Comparison of ENCODE assay signal across 8 cellular contexts in the genomic region with DNA sequence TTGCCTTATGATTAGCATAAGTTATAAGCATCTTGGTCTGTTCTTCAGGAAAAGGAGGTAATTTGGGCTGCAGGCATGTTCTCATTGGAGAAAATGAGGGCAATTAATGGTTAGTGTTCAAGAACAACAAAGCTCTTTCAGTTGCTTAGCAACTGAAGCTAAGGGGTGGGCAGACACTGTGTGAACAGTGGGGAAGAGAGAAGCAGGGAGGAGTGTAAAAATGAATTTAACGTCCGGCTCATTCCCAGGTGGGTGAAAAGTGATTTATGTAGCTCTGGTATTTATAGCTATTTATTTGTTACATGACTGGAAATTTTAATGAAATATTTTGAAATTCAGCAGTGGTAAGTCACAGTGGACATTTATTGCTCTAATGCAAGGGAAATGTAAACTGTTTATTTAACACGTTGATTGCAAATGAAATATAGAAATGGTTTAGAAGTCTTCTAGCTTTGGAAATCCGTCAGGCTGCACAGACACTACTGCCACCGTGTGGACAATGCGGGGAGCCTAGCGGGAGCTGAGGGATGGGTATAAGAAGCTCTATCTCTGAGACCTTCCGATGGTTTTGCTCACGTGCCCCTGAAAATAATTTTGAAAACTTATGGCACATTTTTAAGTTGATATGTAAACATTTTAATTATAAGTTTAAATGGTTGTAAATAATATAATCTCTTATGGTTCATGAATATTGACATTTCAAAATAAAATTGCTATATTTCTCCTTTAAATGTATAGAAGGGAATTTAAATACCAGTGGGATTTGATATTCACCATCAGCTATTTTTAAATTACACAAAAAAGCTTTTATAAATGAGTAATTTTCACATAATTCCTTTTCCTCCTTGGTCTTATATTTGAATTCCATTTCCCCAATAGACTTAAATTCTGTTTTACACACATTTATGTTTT. TPM values are rescaled to one million over a fixed set of nuclear protein-coding genes. Genes with fewer than 3 reads are reported as not detected.
DNase-seq lines count a peak whose midpoint lies in the region; ATAC-seq and TF ChIP-seq lines count a peak whose summit lies in the region.

No MANE protein-coding gene starts in this region.

- H3K9me3 ChIP-seq in PC-9 (ENCODE audit: insufficient read depth, low read depth) (no peaks in the 10 kb centered on the region), neuron (ENCODE audit: low read length) (no peaks in the 10 kb centered on the region), stomach smooth muscle (ENCODE audit: control insufficient read depth in 2 of 2, low read length in 2 of 2) (no peaks in the 10 kb centered on the region)

- H2AFZ ChIP-seq in GM23338, result no peak overlapping the region
- H2AFZ ChIP-seq in PC-9, result no peak overlapping the region
- peak overlapping the region; percentile 65 for H2AFZ ChIP-seq in neuron (ENCODE audit: low read depth, low read length)

- H3K4me1 ChIP-seq in GM23338 (ENCODE audit: insufficient read depth) (no peaks in the 10 kb centered on the region), PC-9 (replicated peaks; ENCODE audit: insufficient read depth) (no peaks in the 10 kb centered on the region), neuron (ENCODE audit: insufficient read depth, low read length) (peaks cover 6% of the 10 kb centered on the region), stomach smooth muscle (ENCODE audit: control insufficient read depth, insufficient read depth, low read length) (no peaks in the 10 kb centered on the region)

- H3K4me2 ChIP-seq in GM23338 (no peak overlapping the region), PC-9 (no peak overlapping the region)

- H3K4me3 ChIP-seq in GM23338 (no peak overlapping the region), PC-9 (no peak overlapping the region), fibroblast of mammary gland (ENCODE audit: control insufficient read depth, low read depth, low read length) (no peak overlapping the region), neuron (ENCODE audit: low read length) (peak overlapping the region; percentile 30), stomach smooth muscle (ENCODE audit: low read length in 2 of 2) (peak overlapping the region; percentile 0 to 41)

- DNase-seq in ELR (ENCODE audit: low read depth) (peak; percentile 80), GM23338 (ENCODE audit: low spot score) (peak; percentile 85), Kasumi-1 (lab: John Stamatoyannopoulos, UW) (peak; percentile 74 to 89), PC-9 (peak; percentile 41 to 62), fibroblast of mammary gland (ENCODE audit: low read depth) (peak; percentile 75)
- DNase-seq in activated T-cell treated with anti-CD3 and anti-CD28 coated beads, Interleukin-2, amount 50 U/mL, for 48 hours, result peak; percentile 80

- no peaks in the 10 kb centered on the region for H3K9me3 Mint-ChIP-seq in GM23338

- H3K27me3 Mint-ChIP-seq in GM23338 (ENCODE audit: insufficient read depth, low read depth, poor library complexity), result peaks cover 4% of the 10 kb centered on the region

- H3K27ac Mint-ChIP-seq in GM23338, result no peak overlapping the region

- peak; percentile 95 to 99 for TF ChIP-seq CTCF in GM23338 (conservative IDR thresholded peaks at IDR 0.05; ENCODE audit: low read depth in 2 of 2)
- TF ChIP-seq CTCF in PC-9 (conservative IDR thresholded peaks at IDR 0.05), result peak; percentile 87
- peak; percentile 99 for TF ChIP-seq CTCF in fibroblast of mammary gland (conservative IDR thresholded peaks at IDR 0.05; ENCODE audit: control insufficient read depth, insufficient read depth, low read depth, low read length)

- no peaks in the 10 kb centered on the region for H3K79me2 ChIP-seq in GM23338 (replicated peaks; ENCODE audit: insufficient read depth)
- H3K79me2 ChIP-seq in PC-9 (ENCODE audit: low read depth), result no peaks in the 10 kb centered on the region

- peaks cover 4% of the 10 kb centered on the region; the same call in 2 of the 3 replicates for H3K4me1 Mint-ChIP-seq in GM23338

- no peaks in the 10 kb centered on the region for H3K36me3 Mint-ChIP-seq in GM23338 (ENCODE audit: low read depth)

- CTCF ChIA-PET in PC-9 (lab: Charles Lee), result interaction anchor here (0.5 to 1.3 kb wide), 9 partner anchors 10 to 423 kb away, joined by 3 to 10 read pairs (median 3); no protein-coding TSS in a partner anchor

- H3F3A ChIP-seq in GM23338 (replicated peaks; ENCODE audit: low read depth), result no peaks in the 10 kb centered on the region
- H3F3A ChIP-seq in PC-9 (ENCODE audit: insufficient read depth, low read depth), result no peaks in the 10 kb centered on the region

- intact Hi-C loops in PC-9 (cut with micrococcal nuclease; ENCODE audit: unreplicated experiment), result loop anchor here (1.0 to 5.0 kb wide), 3 partner anchors 59 to 390 kb away; no protein-coding TSS in a partner anchor

- POLR2A ChIA-PET in PC-9 (lab: Charles Lee; ENCODE audit: unreplicated experiment), result interaction anchor here (0.6 kb wide), 2 partner anchors 175 to 332 kb away, joined by 5 to 8 read pairs; no protein-coding TSS in a partner anchor

- H4K20me1 ChIP-seq in GM23338 (replicated peaks; ENCODE audit: insufficient read depth) (no peaks in the 10 kb centered on the region), PC-9 (ENCODE audit: insufficient read depth) (no peaks in the 10 kb centered on the region)

- H3K27me3 ChIP-seq in GM23338 (ENCODE audit: insufficient read depth) (no peaks in the 10 kb centered on the region), PC-9 (ENCODE audit: insufficient read depth, low read depth) (no peaks in the 10 kb centered on the region), neuron (ENCODE audit: insufficient read depth, low read length) (no peaks in the 10 kb centered on the region), stomach smooth muscle (ENCODE audit: control insufficient read depth in 1 of 2, insufficient read depth in 2 of 2, low read length in 2 of 2) (no peaks in the 10 kb centered on the region)

- H3K4me3 Mint-ChIP-seq in GM23338, result no peak overlapping the region

- BruUV-seq in PC-9 (replicated peaks; lab: Mats Ljungman, UMichigan), result no TSS peak

- H3K9me2 ChIP-seq in GM23338 (ENCODE audit: insufficient read depth), result no peaks in the 10 kb centered on the region
- no peaks in the 10 kb centered on the region for H3K9me2 ChIP-seq in PC-9 (ENCODE audit: insufficient read depth)

- ATAC-seq in GM23338, result peak; percentile 95

- H3K36me3 ChIP-seq in GM23338 (ENCODE audit: insufficient read depth), result no peaks in the 10 kb centered on the region
- no peaks in the 10 kb centered on the region for H3K36me3 ChIP-seq in PC-9 (ENCODE audit: low read depth)
- no peaks in the 10 kb centered on the region for H3K36me3 ChIP-seq in neuron (ENCODE audit: insufficient read depth, low read length)
- H3K36me3 ChIP-seq in stomach smooth muscle (ENCODE audit: control insufficient read depth in 2 of 2, insufficient read depth in 2 of 2, low read length in 2 of 2), result no peaks in the 10 kb centered on the region

- H3K9ac ChIP-seq in stomach smooth muscle (ENCODE audit: low read length in 2 of 2), result no peak overlapping the region

- no peak overlapping the region for H3K27ac ChIP-seq in GM23338 (ENCODE audit: low read depth)
- H3K27ac ChIP-seq in PC-9, result no peak overlapping the region
- H3K27ac ChIP-seq in stomach smooth muscle (ENCODE audit: low read length), result no peak overlapping the region

TF ChIP-seq in GM23338, 12 proteins besides CTCF, POLR2A, EP300 and RAD21:
- TF ChIP-seq ZNF114 (CRISPR knock-in tag; IDR thresholded peaks at IDR 0.05) (no peak), STAT1 (IDR thresholded peaks at IDR 0.05; ENCODE audit: unreplicated experiment) (no peak), NANOG (IDR thresholded peaks at IDR 0.05; ENCODE audit: borderline replicate concordance) (no peak), ZNF331 (CRISPR knock-in tag; IDR thresholded peaks at IDR 0.05; ENCODE audit: low read depth) (no peak), EZH2 (IDR thresholded peaks at IDR 0.05; ENCODE audit: low read depth, unreplicated experiment) (no peak), CREB1 (CRISPR knock-in tag; IDR thresholded peaks at IDR 0.05; ENCODE audit: low read depth) (no peak), EZH2phosphoT487 (IDR thresholded peaks at IDR 0.05; ENCODE audit: unreplicated experiment) (no peak)
- TF ChIP-seq, protein P1, sequence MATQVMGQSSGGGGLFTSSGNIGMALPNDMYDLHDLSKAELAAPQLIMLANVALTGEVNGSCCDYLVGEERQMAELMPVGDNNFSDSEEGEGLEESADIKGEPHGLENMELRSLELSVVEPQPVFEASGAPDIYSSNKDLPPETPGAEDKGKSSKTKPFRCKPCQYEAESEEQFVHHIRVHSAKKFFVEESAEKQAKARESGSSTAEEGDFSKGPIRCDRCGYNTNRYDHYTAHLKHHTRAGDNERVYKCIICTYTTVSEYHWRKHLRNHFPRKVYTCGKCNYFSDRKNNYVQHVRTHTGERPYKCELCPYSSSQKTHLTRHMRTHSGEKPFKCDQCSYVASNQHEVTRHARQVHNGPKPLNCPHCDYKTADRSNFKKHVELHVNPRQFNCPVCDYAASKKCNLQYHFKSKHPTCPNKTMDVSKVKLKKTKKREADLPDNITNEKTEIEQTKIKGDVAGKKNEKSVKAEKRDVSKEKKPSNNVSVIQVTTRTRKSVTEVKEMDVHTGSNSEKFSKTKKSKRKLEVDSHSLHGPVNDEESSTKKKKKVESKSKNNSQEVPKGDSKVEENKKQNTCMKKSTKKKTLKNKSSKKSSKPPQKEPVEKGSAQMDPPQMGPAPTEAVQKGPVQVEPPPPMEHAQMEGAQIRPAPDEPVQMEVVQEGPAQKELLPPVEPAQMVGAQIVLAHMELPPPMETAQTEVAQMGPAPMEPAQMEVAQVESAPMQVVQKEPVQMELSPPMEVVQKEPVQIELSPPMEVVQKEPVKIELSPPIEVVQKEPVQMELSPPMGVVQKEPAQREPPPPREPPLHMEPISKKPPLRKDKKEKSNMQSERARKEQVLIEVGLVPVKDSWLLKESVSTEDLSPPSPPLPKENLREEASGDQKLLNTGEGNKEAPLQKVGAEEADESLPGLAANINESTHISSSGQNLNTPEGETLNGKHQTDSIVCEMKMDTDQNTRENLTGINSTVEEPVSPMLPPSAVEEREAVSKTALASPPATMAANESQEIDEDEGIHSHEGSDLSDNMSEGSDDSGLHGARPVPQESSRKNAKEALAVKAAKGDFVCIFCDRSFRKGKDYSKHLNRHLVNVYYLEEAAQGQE (IDR thresholded peaks at IDR 0.05; ENCODE audit: unreplicated experiment), result no peak

RNA-seq across cellular contexts. Expression of a gene that starts 54.5 kb away (rescaled TPM):
- 22.3 and 31.8 TPM in 2 replicates for total RNA-seq in GM23338 (2014; rRNA removed; shearing (Covaris generic))
- 40.3 and 43.9 TPM in 2 replicates for polyA plus RNA-seq in GM23338 (2016; fragmentation: Nextera tagmentation; extraction: Ambion mirVana)
- 9.8 and 14.6 TPM in 2 replicates for total RNA-seq in PC-9 (2021)

Comparison
In these comparisons a context has a peak if more than half of its experiments do, and no peak if none do; other contexts are left out.
1. H3K4me3 ChIP-seq: peak in neuron (single experiment) and stomach smooth muscle (2 of 2); none in GM23338 (single experiment), PC-9 (single experiment) and fibroblast of mammary gland (single experiment).
2. Peak in every context shown above with its lines, with median percentiles within 50 percentile points of each other: DNase-seq and CTCF ChIP-seq.